24 cellular contexts compared by ENCODE assay signal in the genomic region with DNA sequence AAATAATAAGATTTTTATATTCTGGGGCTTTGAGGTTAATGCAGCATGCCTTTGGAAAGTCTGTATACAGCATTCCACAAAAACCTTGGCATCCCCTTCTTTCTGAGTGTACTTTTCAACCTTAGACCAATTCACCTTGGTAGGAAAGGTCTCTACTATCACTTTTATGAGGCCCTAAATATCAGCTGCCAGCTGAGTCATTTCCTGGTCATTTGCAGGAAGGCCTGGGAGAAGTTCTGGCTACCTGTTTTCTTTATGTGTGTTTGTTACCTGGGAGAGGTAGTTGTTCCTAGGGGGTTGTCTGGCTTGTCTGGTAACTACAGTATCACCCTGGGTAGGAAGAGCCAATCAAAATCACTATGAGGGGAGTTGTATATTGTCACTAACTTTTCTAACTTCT. TPM values are rescaled to one million over a fixed set of nuclear protein-coding genes. Genes with fewer than 3 reads are reported as not detected.
DNase-seq lines count a peak whose midpoint lies in the region; TF ChIP-seq lines count a peak whose summit lies in the region.
"Had no signal": no experiment of that assay in that cellular context is flagged by ENCODE, and none has a peak within 500 bp of the region (broad histone marks: within the 10 kb centered on the region; RNA-seq: fewer than 3 reads in every experiment).

No MANE protein-coding gene starts in this region.

- H4K8ac ChIP-seq in H9 (replicated peaks; ENCODE audit: insufficient read length, low read depth, low read length): no peak overlapping the region

- no peak overlapping the region for H4K91ac ChIP-seq in H9 (ENCODE audit: insufficient read length, low read depth, low read length)

- H3F3A ChIP-seq in PC-9 (ENCODE audit: insufficient read depth, low read depth): no peaks in the 10 kb centered on the region

- H3K79me1 ChIP-seq in H9 (ENCODE audit: insufficient read depth, low read depth, low read length, poor library complexity, severe bottlenecking): no peaks in the 10 kb centered on the region

- H2AFZ ChIP-seq in H9 (ENCODE audit: low read length) (peak overlapping the region; percentile 10), PC-9 (no peak overlapping the region)

- H4K20me1 ChIP-seq in H9 (ENCODE audit: control insufficient read depth, insufficient read depth, insufficient read length) (no peaks in the 10 kb centered on the region), PC-9 (ENCODE audit: insufficient read depth) (no peaks in the 10 kb centered on the region)

- no peak overlapping the region for H4K5ac ChIP-seq in H9 (ENCODE audit: insufficient read length, low read depth, low read length)

- H3K4ac ChIP-seq in H9 (ENCODE audit: low read depth, low read length): no peak overlapping the region

- H3K4me1 Mint-ChIP-seq in H9: peaks cover 24 to 39% of the 10 kb centered on the region in 2 experiments

- peak overlapping the region; percentile 67 to 97 (median 90); a peak in 5 of 7 replicates for H3K27ac Mint-ChIP-seq in H9
- H3K27ac Mint-ChIP-seq: CD4-positive, alpha-beta T cell had no signal

- no peak overlapping the region for H2BK20ac ChIP-seq in H9 (ENCODE audit: low read depth, low read length, poor library complexity, severe bottlenecking)

- intact Hi-C loops in PC-9 (cut with micrococcal nuclease; ENCODE audit: unreplicated experiment): no loop called here
- intact Hi-C loops in prostate gland (cut with DNase I): no loop called here
- intact Hi-C loops in head of caudate nucleus (cut with DNase I): no loop called here

- H2AK5ac ChIP-seq in H9 (ENCODE audit: insufficient read length, low read length): no peak overlapping the region

- no peak overlapping the region for H3K56ac ChIP-seq in H9 (ENCODE audit: insufficient read length, low read depth, low read length)

- no peak overlapping the region for H3K4me3 Mint-ChIP-seq in H9
- H3K4me3 Mint-ChIP-seq: CD4-positive, alpha-beta T cell had no signal

- H3T11ph ChIP-seq in H9 (ENCODE audit: low read length): no peak overlapping the region

- H3K4me2 ChIP-seq in H9 (ENCODE audit: insufficient read depth, insufficient read length, low read length) (no peak overlapping the region), PC-9 (peak overlapping the region; percentile 14; the same call in 1 of the 2 replicates)

- H3K9ac ChIP-seq in H9 (ENCODE audit: extremely low read depth, insufficient read length, low read length): no peak overlapping the region

- H3K4me3 ChIP-seq in PC-9 (no peak overlapping the region), prostate gland (no peak overlapping the region)
- H3K4me3 ChIP-seq: gastrocnemius medialis, spleen, upper lobe of left lung had no signal

- H3K23me2 ChIP-seq in H9 (ENCODE audit: insufficient read length, low read depth, low read length, poor library complexity, severe bottlenecking): no peaks in the 10 kb centered on the region

- H3K27me3 Mint-ChIP-seq in H9 (ENCODE audit: low read depth): no peaks in the 10 kb centered on the region

- peaks cover 0 to under 1% of the 10 kb centered on the region in 2 experiments; a peak in 3 of 5 replicates for H3K9me3 Mint-ChIP-seq in H9
- H3K9me3 Mint-ChIP-seq: CD4-positive, alpha-beta T cell had no signal

- H2BK15ac ChIP-seq in H9 (ENCODE audit: low read depth, low read length): no peak overlapping the region

- H3K14ac ChIP-seq in H9 (ENCODE audit: insufficient read depth, low read length): no peak overlapping the region

- no peak overlapping the region for H3K18ac ChIP-seq in H9 (ENCODE audit: insufficient read length, low read depth, low read length)

- CTCF ChIA-PET in PC-9 (lab: Charles Lee): interaction anchor here (1.2 kb wide), 1 partner anchor 13 kb away, joined by 3 read pairs; no protein-coding TSS in a partner anchor

- no peak for TF ChIP-seq CTCF in H9 (conservative IDR thresholded peaks at IDR 0.05)
- TF ChIP-seq CTCF in PC-9 (conservative IDR thresholded peaks at IDR 0.05): no peak
- TF ChIP-seq CTCF in prostate gland (IDR thresholded peaks at IDR 0.05): no peak

- peaks cover 0 to 18% (median 1%) of the 10 kb centered on the region in 3 experiments; a peak in 4 of 7 replicates for H3K36me3 Mint-ChIP-seq in H9 (ENCODE audit: insufficient read depth in 1 of 3, low read depth in 3 of 3)

- no peak overlapping the region for H2BK5ac ChIP-seq in H9 (ENCODE audit: insufficient read length, low read length)

- POLR2A ChIA-PET in PC-9 (lab: Charles Lee; ENCODE audit: unreplicated experiment): interaction anchor here (0.7 kb wide), 1 partner anchor 92 kb away, joined by 4 read pairs; no protein-coding TSS in a partner anchor

- H3K9me2 ChIP-seq in PC-9 (ENCODE audit: insufficient read depth): no peaks in the 10 kb centered on the region

- no peaks in the 10 kb centered on the region for H3K79me2 ChIP-seq in H9 (ENCODE audit: insufficient read depth, low read length)
- H3K79me2 ChIP-seq in PC-9 (ENCODE audit: low read depth): no peaks in the 10 kb centered on the region

- DNase-seq in H9 (no peak), PC-9 (peak; percentile 34 to 70), epithelial cell of prostate (ENCODE audit: low read depth, low spot score) (peak; percentile 36), prostate gland (ENCODE audit: low spot score) (peak; percentile 42), NCI-H510A (lab: John Stamatoyannopoulos, UW) (no peak), head of caudate nucleus (no peak), HuH-7.5 (ENCODE audit: low spot score) (no peak), amniotic stem cell (lab: John Stamatoyannopoulos, UW) (no peak)
- DNase-seq: activated CD4-positive, alpha-beta T cell treated with anti-CD3 and anti-CD28 coated beads, Interleukin-2, amount 50 U/mL, for 1 hour; activated gamma-delta T cell; CD4-positive, alpha-beta T cell; dermis blood vessel endothelial cell; DMS79 treated with DMSO at 0.1 percent for 48 hours; gastrocnemius medialis; GOT3; NCI-H1436; NCI-H524; Right ventricle myocardium superior; spleen; stimulated activated CD4-positive, alpha-beta T cell treated with anti-CD3 and anti-CD28 coated beads, Interleukin-4, amount 100 ng/mL, for 4 hours; T-helper 1 cell; upper lobe of left lung had no signal

- H2BK12ac ChIP-seq in H9 (ENCODE audit: insufficient read length, low read depth, low read length): no peak overlapping the region

- no peaks in the 10 kb centered on the region for H3K36me3 ChIP-seq in PC-9 (ENCODE audit: low read depth)
- no peaks in the 10 kb centered on the region for H3K36me3 ChIP-seq in prostate gland
- H3K36me3 ChIP-seq: gastrocnemius medialis, spleen, upper lobe of left lung had no signal

- no peak overlapping the region for H3K23ac ChIP-seq in H9 (ENCODE audit: insufficient read length, low read depth, low read length)

- no peak for TF ChIP-seq POLR2A in prostate gland (IDR thresholded peaks at IDR 0.05)

- H3K27me3 ChIP-seq in H9 (ENCODE audit: insufficient read depth, low read length): no peaks in the 10 kb centered on the region
- no peaks in the 10 kb centered on the region for H3K27me3 ChIP-seq in PC-9 (ENCODE audit: insufficient read depth, low read depth)
- no peaks in the 10 kb centered on the region for H3K27me3 ChIP-seq in prostate gland (replicated peaks; ENCODE audit: insufficient read depth)
- H3K27me3 ChIP-seq: gastrocnemius medialis, spleen, upper lobe of left lung had no signal

- no peaks in the 10 kb centered on the region for H3K9me3 ChIP-seq in H9 (ENCODE audit: control insufficient read depth, low read depth, low read length)
- H3K9me3 ChIP-seq in PC-9 (ENCODE audit: insufficient read depth, low read depth): no peaks in the 10 kb centered on the region; the same call in 1 of the 2 replicates
- H3K9me3 ChIP-seq in prostate gland: no peaks in the 10 kb centered on the region
- H3K9me3 ChIP-seq: gastrocnemius medialis, spleen, upper lobe of left lung had no signal

- H3K4me1 ChIP-seq in H9 (ENCODE audit: insufficient read depth, low read length) (no peaks in the 10 kb centered on the region; the same call in 1 of the 2 replicates), PC-9 (replicated peaks; ENCODE audit: insufficient read depth) (peaks cover 13% of the 10 kb centered on the region), prostate gland (replicated peaks) (no peaks in the 10 kb centered on the region)
- H3K4me1 ChIP-seq: gastrocnemius medialis, spleen, upper lobe of left lung had no signal

- H3K27ac ChIP-seq in H9 (ENCODE audit: insufficient read length, low read depth, low read length) (no peak overlapping the region), PC-9 (peak overlapping the region; percentile 33), epithelial cell of prostate (peak overlapping the region; percentile 20), prostate gland (no peak overlapping the region)
- H3K27ac ChIP-seq: gastrocnemius medialis, spleen, upper lobe of left lung had no signal

- BruUV-seq in PC-9 (replicated peaks; lab: Mats Ljungman, UMichigan): no TSS peak

- no peak overlapping the region for H2BK120ac ChIP-seq in H9 (ENCODE audit: low read depth, low read length, poor library complexity, severe bottlenecking)

RNA-seq across cellular contexts. Expression of a gene that starts 4.1 kb away (rescaled TPM):
- total RNA-seq in H9 (2021) (not detected in 2 replicates), PC-9 (2021) (not detected in 2 replicates), prostate gland (under 1 TPM in 1 of 2 donors, not detected in 1; 0.62 TPM)
- total RNA-seq: CD4-positive, alpha-beta T cell; dermis blood vessel endothelial cell; esophagus mucosa; gastrocnemius medialis; liver; Right ventricle myocardium superior; spleen; upper lobe of left lung had no signal

Comparison
In these comparisons a context has a peak if more than half of its experiments do, and no peak if none do; other contexts are left out.
1. DNase-seq: peak in PC-9 (2 of 2), epithelial cell of prostate (single experiment) and prostate gland (single experiment); none in H9 (single experiment), NCI-H510A (single experiment), head of caudate nucleus (0 of 42), HuH-7.5 (single experiment) and amniotic stem cell (single experiment).
2. H3K27ac ChIP-seq: peak in PC-9 (single experiment) and epithelial cell of prostate (single experiment); none in H9 (single experiment) and prostate gland (0 of 2).